ENCODE assay signal across 27 cellular contexts in the genomic region with DNA sequence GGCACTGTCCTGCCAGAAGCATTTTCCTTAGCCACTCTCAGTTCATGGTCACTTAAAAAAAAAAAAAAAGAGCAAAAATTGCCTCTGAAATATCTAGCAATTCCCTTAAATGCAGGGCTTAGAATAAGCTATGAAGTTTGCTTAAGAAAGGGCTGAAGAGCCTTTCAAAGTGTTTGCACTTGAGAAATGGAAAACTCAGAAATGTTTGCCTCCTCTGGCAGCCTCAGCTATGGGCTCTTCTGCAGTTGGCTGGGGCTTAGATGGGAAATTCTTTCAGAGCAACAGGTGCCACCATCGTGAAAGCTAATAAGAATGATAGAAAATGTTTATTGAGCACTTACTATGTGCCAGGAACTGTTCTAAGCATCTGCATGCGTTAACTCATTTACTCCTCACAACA. TPM values are rescaled to one million over a fixed set of nuclear protein-coding genes. Genes with fewer than 3 reads are reported as not detected.
"Had no signal": no experiment of that assay in that cellular context is flagged by ENCODE, and none has a peak within 500 bp of the region (broad histone marks: within the 10 kb centered on the region; RNA-seq: fewer than 3 reads in every experiment).

No MANE protein-coding gene starts in this region.

- H3K27ac ChIP-seq: dorsolateral prefrontal cortex, epithelial cell of prostate, heart right ventricle, prostate gland, sigmoid colon, testis, tibial artery, uterus had no signal

- H3K4me1 ChIP-seq: prostate gland, testis, uterus had no signal

- DNase-seq: dorsolateral prefrontal cortex; effector CD8-positive, alpha-beta T cell; endodermal cell; foreskin fibroblast; glutamatergic neuron; heart right ventricle; hippocampal formation; kidney glomerular epithelial cell; left colon; left ventricle myocardium superior; mammary epithelial cell; mesendoderm; midbrain; naive thymus-derived CD8-positive, alpha-beta T cell; nephron progenitor cell; right cardiac atrium; sigmoid colon; stimulated activated CD4-positive, alpha-beta T cell treated with anti-CD3 and anti-CD28 coated beads, Interleukin-2, amount 100 ng/mL, for 24 hours; stimulated activated CD4-positive, alpha-beta T cell treated with anti-CD3 and anti-CD28 coated beads, Interleukin-4, amount 100 ng/mL, for 24 hours; stimulated activated naive CD4-positive, alpha-beta T cell treated with Interleukin-2 at 50 U/mL for 16 hours; substantia nigra; testis; tibial artery; uterus had no signal

- ATAC-seq: heart right ventricle; left colon; left ventricle myocardium superior; naive thymus-derived CD8-positive, alpha-beta T cell; right cardiac atrium; stimulated activated effector memory CD8-positive, alpha-beta T cell treated with anti-CD3 and anti-CD28 coated beads, Interleukin-12 subunit alpha, Interleukin-12 subunit beta, amount 100 ng/mL, for 72 hours had no signal

- H3K27me3 ChIP-seq: sigmoid colon, testis, uterus had no signal

- H3K36me3 ChIP-seq: heart right ventricle, prostate gland, sigmoid colon, tibial artery, uterus had no signal

- H3K4me3 ChIP-seq: dorsolateral prefrontal cortex, heart right ventricle, prostate gland, sigmoid colon, testis, tibial artery, uterus had no signal

- H3K9me3 ChIP-seq: heart right ventricle, prostate gland, sigmoid colon, testis, tibial artery, uterus had no signal

RNA-seq across cellular contexts. Expression of a gene that starts 48.5 kb away (rescaled TPM):
- total RNA-seq: naive thymus-derived CD8-positive, alpha-beta T cell had no signal
- polyA plus RNA-seq: naive thymus-derived CD8-positive, alpha-beta T cell had no signal
